In the genomic region with DNA sequence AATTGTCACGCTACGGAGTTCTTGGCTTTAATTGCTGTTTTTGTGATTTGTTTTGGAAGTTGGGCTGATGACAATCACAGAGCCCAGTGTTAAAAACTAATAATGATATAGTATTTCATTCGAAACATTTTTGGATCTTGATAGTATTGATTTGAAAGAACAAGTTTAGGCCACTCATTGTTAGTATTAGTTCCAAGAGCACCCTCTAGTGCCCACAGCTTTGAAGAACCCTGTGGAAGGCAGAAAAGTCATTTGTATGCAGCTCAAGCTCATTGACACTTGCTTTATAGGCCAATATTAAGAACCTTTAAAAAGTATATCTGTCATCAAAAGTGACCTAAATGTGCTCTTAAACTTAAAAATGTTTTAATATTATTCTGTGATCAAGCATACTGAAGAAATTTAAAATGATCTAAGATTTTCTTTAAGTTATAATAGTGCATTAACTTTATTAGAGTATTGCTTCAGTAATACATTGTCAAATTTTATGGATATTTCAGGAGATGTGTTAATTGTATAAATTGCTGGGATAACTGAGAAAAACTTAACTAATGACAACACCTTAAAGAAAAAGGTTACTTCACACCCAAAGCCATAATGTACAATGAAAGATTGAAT, we compare ENCODE assay signal across 8 cellular contexts.
DNase-seq lines count a peak whose midpoint lies in the region; ATAC-seq, FAIRE-seq and TF ChIP-seq lines count a peak whose summit lies in the region.

No MANE protein-coding gene starts in this region.

- no peaks in the 10 kb centered on the region for H3K27me3 Mint-ChIP-seq in Calu3 (ENCODE audit: unreplicated experiment)
- no peaks in the 10 kb centered on the region for H3K27me3 Mint-ChIP-seq in GM23338 (ENCODE audit: insufficient read depth, low read depth, poor library complexity)

- H3K36me3 ChIP-seq in GM23338 (ENCODE audit: insufficient read depth) (no peaks in the 10 kb centered on the region), ascending aorta (no peaks in the 10 kb centered on the region), kidney (ENCODE audit: control insufficient read depth in 1 of 2, insufficient read depth in 2 of 2, low read length in 2 of 2) (no peaks in the 10 kb centered on the region)

- DNase-seq in Calu3, result peak; percentile 51
- peak; percentile 74 for DNase-seq in GM23338 (ENCODE audit: low spot score)
- DNase-seq in NCI-H2029 treated with DMSO at 0.1 percent for 48 hours (lab: John Stamatoyannopoulos, UW), result peak; percentile 1
- no peak for DNase-seq in ascending aorta (ENCODE audit: low spot score in 2 of 2)
- DNase-seq in kidney, result no peak
- no peak for DNase-seq in activated effector memory CD4-positive, alpha-beta T cell treated with anti-CD3 and anti-CD28 coated beads, Interleukin-2, amount 50 U/mL, for 16 hours
- DNase-seq in NCI-H128 (lab: John Stamatoyannopoulos, UW; ENCODE audit: unreplicated experiment), result no peak

- no peak overlapping the region for H2AFZ ChIP-seq in GM23338

- H3K27ac Mint-ChIP-seq in Calu3 (ENCODE audit: unreplicated experiment) (no peak overlapping the region), GM23338 (no peak overlapping the region)

- no peaks in the 10 kb centered on the region for H3K4me1 Mint-ChIP-seq in Calu3 (ENCODE audit: low read depth, unreplicated experiment)
- peaks cover 4% of the 10 kb centered on the region for H3K4me1 Mint-ChIP-seq in GM23338

- H3K9me2 ChIP-seq in GM23338 (ENCODE audit: insufficient read depth), result no peaks in the 10 kb centered on the region

- CTCF ChIA-PET in Calu3 (lab: Charles Lee), result interaction anchor here (0.6 to 2.1 kb wide), 6 partner anchors 42 to 1247 kb away, joined by 3 to 5 read pairs (median 4); no protein-coding TSS in a partner anchor

- no peaks in the 10 kb centered on the region for H3F3A ChIP-seq in GM23338 (replicated peaks; ENCODE audit: low read depth)

- no peaks in the 10 kb centered on the region for H4K20me1 ChIP-seq in GM23338 (replicated peaks; ENCODE audit: insufficient read depth)

- H3K9me3 ChIP-seq in ascending aorta (no peaks in the 10 kb centered on the region), kidney (ENCODE audit: control insufficient read depth in 1 of 2, low read length in 2 of 2) (no peaks in the 10 kb centered on the region)

- BruUV-seq in Calu3 (replicated peaks; lab: Mats Ljungman, UMichigan), result no TSS peak

- no peaks in the 10 kb centered on the region for H3K9me3 Mint-ChIP-seq in Calu3 (ENCODE audit: low read depth, unreplicated experiment)
- H3K9me3 Mint-ChIP-seq in GM23338, result no peaks in the 10 kb centered on the region

- H3K4me1 ChIP-seq in GM23338 (ENCODE audit: insufficient read depth) (peaks cover 3% of the 10 kb centered on the region), ascending aorta (no peaks in the 10 kb centered on the region), kidney (ENCODE audit: control insufficient read depth in 1 of 2, insufficient read depth in 1 of 2, low read depth in 1 of 2, low read length in 2 of 2) (no peaks in the 10 kb centered on the region)

- peak; percentile 86 for FAIRE-seq in kidney (lab: Jason Lieb, UNC)

- H3K4me3 Mint-ChIP-seq in Calu3 (ENCODE audit: low read depth, unreplicated experiment) (no peak overlapping the region), GM23338 (no peak overlapping the region)

- peak; percentile 43 for TF ChIP-seq CTCF in Calu3 (IDR thresholded peaks at IDR 0.05; ENCODE audit: unreplicated experiment)
- TF ChIP-seq CTCF in GM23338 (conservative IDR thresholded peaks at IDR 0.05; ENCODE audit: low read depth in 2 of 2), result peak; percentile 81 to 91
- TF ChIP-seq CTCF in ascending aorta (IDR thresholded peaks at IDR 0.05), result peak in 2 of 3 experiments; percentile 54 to 68
- peak; percentile 46 for TF ChIP-seq CTCF in kidney (IDR thresholded peaks at IDR 0.05; ENCODE audit: borderline replicate concordance, extremely low read depth, insufficient read depth)

- H3K4me3 ChIP-seq in GM23338 (no peak overlapping the region), ascending aorta (no peak overlapping the region), kidney (ENCODE audit: low read length in 2 of 2) (no peak overlapping the region)

- H3K27me3 ChIP-seq in GM23338 (ENCODE audit: insufficient read depth), result no peaks in the 10 kb centered on the region
- no peaks in the 10 kb centered on the region for H3K27me3 ChIP-seq in ascending aorta

- H3K36me3 Mint-ChIP-seq in Calu3 (ENCODE audit: insufficient read depth, unreplicated experiment), result no peaks in the 10 kb centered on the region
- no peaks in the 10 kb centered on the region for H3K36me3 Mint-ChIP-seq in GM23338 (ENCODE audit: low read depth)

- no peaks in the 10 kb centered on the region for H3K79me2 ChIP-seq in GM23338 (replicated peaks; ENCODE audit: insufficient read depth)

- no peak overlapping the region for H3K27ac ChIP-seq in GM23338 (ENCODE audit: low read depth)
- H3K27ac ChIP-seq in ascending aorta, result no peak overlapping the region
- no peak overlapping the region for H3K27ac ChIP-seq in kidney (ENCODE audit: low read depth in 2 of 2, low read length in 2 of 2)

- no peak overlapping the region for H3K4me2 ChIP-seq in GM23338

- intact Hi-C loops in Calu3 (cut with micrococcal nuclease; ENCODE audit: unreplicated experiment), result loop anchor here (1.0 to 10.0 kb wide), 6 partner anchors 295 to 1275 kb away; no protein-coding TSS in a partner anchor
- intact Hi-C loops in ascending aorta (cut with DNase I), result loop anchor here (2.0 kb wide), 1 partner anchor 1085 kb away; no protein-coding TSS in a partner anchor
- intact Hi-C loops in kidney (cut with DNase I), result no loop called here

- ATAC-seq in GM23338 (peak; percentile 75), HG03378 (IDR thresholded peaks at IDR 0.05; ENCODE audit: unreplicated experiment) (no peak)

- H3K9ac ChIP-seq in kidney (ENCODE audit: low read length in 2 of 2), result no peak overlapping the region

TF ChIP-seq in GM23338, 12 proteins besides CTCF, POLR2A, EP300 and RAD21:
- TF ChIP-seq ZNF331 (CRISPR knock-in tag; IDR thresholded peaks at IDR 0.05; ENCODE audit: low read depth) (no peak), JUNB (IDR thresholded peaks at IDR 0.05; ENCODE audit: unreplicated experiment) (no peak), EZH2phosphoT487 (IDR thresholded peaks at IDR 0.05; ENCODE audit: unreplicated experiment) (no peak), ETS1 (IDR thresholded peaks at IDR 0.05) (no peak), ZNF114 (CRISPR knock-in tag; IDR thresholded peaks at IDR 0.05) (no peak)

Comparison
In these comparisons a context has a peak if more than half of its experiments do, and no peak if none do; other contexts are left out.
1. DNase-seq: peak in Calu3 (single experiment), GM23338 (single experiment) and NCI-H2029 treated with DMSO at 0.1 percent for 48 hours (single experiment); none in ascending aorta (0 of 2), kidney (single experiment), activated effector memory CD4-positive, alpha-beta T cell treated with anti-CD3 and anti-CD28 coated beads, Interleukin-2, amount 50 U/mL, for 16 hours (single experiment) and NCI-H128 (single experiment).
2. Peak in every context shown above with its lines, with median percentiles within 50 percentile points of each other: CTCF ChIP-seq.